In the genomic region with DNA sequence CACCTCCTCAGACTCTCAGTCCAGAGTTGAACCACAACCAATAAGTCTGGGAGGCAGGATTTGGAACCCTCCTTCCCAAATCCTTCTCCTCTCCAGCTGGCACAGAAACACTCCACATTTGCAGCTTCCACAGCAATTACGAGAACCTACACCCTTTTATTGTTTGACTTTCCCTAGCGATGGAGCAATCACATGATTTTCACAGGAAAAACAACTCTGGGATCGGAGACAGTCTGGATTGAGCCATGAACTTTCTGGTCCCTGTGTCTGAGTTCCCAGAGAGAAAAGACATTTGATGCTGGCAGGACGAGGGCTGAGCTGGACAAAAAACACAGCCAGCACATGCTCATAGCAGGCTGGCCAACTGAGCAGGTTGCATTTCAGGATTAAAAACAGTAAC, we compare ENCODE assay signal across 15 cellular contexts. TPM values are rescaled to one million over a fixed set of nuclear protein-coding genes. Genes with fewer than 3 reads are reported as not detected.
DNase-seq lines count a peak whose midpoint lies in the region; ATAC-seq, FAIRE-seq and TF ChIP-seq lines count a peak whose summit lies in the region.
"Had no signal": no experiment of that assay in that cellular context is flagged by ENCODE, and none has a peak within 500 bp of the region (broad histone marks: within the 10 kb centered on the region; RNA-seq: fewer than 3 reads in every experiment).

No MANE protein-coding gene starts in this region.

- CTCF ChIA-PET in H1 (lab: Charles Lee; ENCODE audit: partially characterized antibody) = interaction anchor here (0.6 to 12.9 kb wide), 17 partner anchors 9 to 285 kb away, joined by 3 to 426 read pairs (median 4); a partner anchor contains a TSS
- CTCF ChIA-PET in Caco-2 (lab: Charles Lee) = interaction anchor here (0.6 kb wide), 1 partner anchor 11 kb away, joined by 3 read pairs; no protein-coding TSS in a partner anchor

- POLR2A ChIA-PET in H1 (lab: Charles Lee; ENCODE audit: partially characterized antibody) = interaction anchor here (0.8 to 1.9 kb wide), 5 partner anchors 179 to 230 kb away, joined by 3 to 5 read pairs (median 4); no protein-coding TSS in a partner anchor
- POLR2A ChIA-PET in Caco-2 (lab: Charles Lee) = no interaction called here

- H3K36me3 Mint-ChIP-seq in Caco-2 (ENCODE audit: insufficient read depth, unreplicated experiment) (no peaks in the 10 kb centered on the region), H9 (ENCODE audit: insufficient read depth in 1 of 3, low read depth in 3 of 3) (peaks cover 0 to under 1% (median 0%) of the 10 kb centered on the region in 3 experiments; a peak in 1 of 7 replicates)
- H3K36me3 Mint-ChIP-seq: activated CD8-positive, alpha-beta memory T cell treated with anti-CD3 and anti-CD28 coated beads, Interleukin-2, amount 10 ng/mL, durations not matched to agents 7 days and 5 days; CD4-positive, alpha-beta memory T cell had no signal

- DNase-seq in NCI-H446 (lab: John Stamatoyannopoulos, UW) = peak; percentile 19 to 76
- no peak for DNase-seq in H1 (ENCODE audit: low read depth in 1 of 2, low spot score in 2 of 2)
- no peak for DNase-seq in lung (ENCODE audit: low spot score)
- no peak for DNase-seq in spleen
- DNase-seq in Caco-2 = no peak
- DNase-seq in H9 = no peak
- DNase-seq in kidney tubule cell (ENCODE audit: low spot score) = no peak
- DNase-seq: activated CD8-positive, alpha-beta memory T cell treated with anti-CD3 and anti-CD28 coated beads, Interleukin-2, amount 10 ng/mL, durations not matched to agents 7 days and 5 days; activated naive CD4-positive, alpha-beta T cell treated with Interleukin-2 at 50 U/mL for 16 hours; CD4-positive, alpha-beta memory T cell; HFFc6 had no signal

- H2BK120ac ChIP-seq in H1 (replicated peaks; ENCODE audit: low read depth, low read length) (no peak overlapping the region), H9 (ENCODE audit: low read depth, low read length, poor library complexity, severe bottlenecking) (no peak overlapping the region)

- H2BK20ac ChIP-seq in H1 (ENCODE audit: low read length) (no peak overlapping the region), H9 (ENCODE audit: low read depth, low read length, poor library complexity, severe bottlenecking) (no peak overlapping the region)

- no peak overlapping the region for H4K5ac ChIP-seq in H1 (ENCODE audit: insufficient read length, low read depth, low read length)
- H4K5ac ChIP-seq in H9 (ENCODE audit: insufficient read length, low read depth, low read length) = no peak overlapping the region

- H2BK15ac ChIP-seq in H1 (ENCODE audit: low read length) (no peak overlapping the region), H9 (ENCODE audit: low read depth, low read length) (no peak overlapping the region)

- H4K20me1 ChIP-seq in H1 (replicated peaks in 1 of 2; ENCODE audit: control insufficient read depth in 1 of 2, insufficient read depth in 2 of 2, low read length in 2 of 2) (no peaks in the 10 kb centered on the region), H9 (ENCODE audit: control insufficient read depth, insufficient read depth, insufficient read length) (no peaks in the 10 kb centered on the region)

- no peak overlapping the region for H2AK5ac ChIP-seq in H1 (ENCODE audit: low read depth, low read length)
- no peak overlapping the region for H2AK5ac ChIP-seq in H9 (ENCODE audit: insufficient read length, low read length)

- no peak for TF ChIP-seq EP300 in H1 (IDR thresholded peaks at IDR 0.05; ENCODE audit: borderline replicate concordance in 1 of 2, low read depth in 2 of 2, low read length in 2 of 2)

- no peak for TF ChIP-seq RAD21 in H1 (IDR thresholded peaks at IDR 0.05 in 1 of 2, conservative IDR thresholded peaks at IDR 0.05 in 1 of 2; ENCODE audit: low read depth in 2 of 2, low read length in 2 of 2)

- H3K4me3 ChIP-seq in H1 (ENCODE audit: extremely low read depth in 1 of 4, insufficient read depth in 2 of 4, low read depth in 3 of 4, low read length in 4 of 4) (no peak overlapping the region), lung (no peak overlapping the region), spleen (no peak overlapping the region), Caco-2 (ENCODE audit: low read depth, low read length) (no peak overlapping the region)
- H3K4me3 ChIP-seq: SK-N-MC had no signal

- H3K4me1 ChIP-seq in H1 (replicated peaks in 1 of 4; ENCODE audit: control insufficient read depth in 3 of 4, insufficient read depth in 4 of 4, low read length in 3 of 4) = peaks cover 0 to 10% (median 7%) of the 10 kb centered on the region in 4 experiments; a peak in 4 of 7 replicates
- peaks cover 0 to 3% of the 10 kb centered on the region in 2 donors for H3K4me1 ChIP-seq in lung (ENCODE audit: control insufficient read depth in 2 of 2, insufficient read depth in 2 of 2, low read length in 2 of 2)
- H3K4me1 ChIP-seq in spleen = peaks cover 6 to 35% (median 20%) of the 10 kb centered on the region in 6 donors
- peaks cover 15% of the 10 kb centered on the region for H3K4me1 ChIP-seq in Caco-2
- H3K4me1 ChIP-seq in H9 (ENCODE audit: insufficient read depth, low read length) = peaks cover 5% of the 10 kb centered on the region; the same call in 1 of the 2 replicates

- H3K79me1 ChIP-seq in H1 (ENCODE audit: low read depth, low read length) (no peaks in the 10 kb centered on the region), H9 (ENCODE audit: insufficient read depth, low read depth, low read length, poor library complexity, severe bottlenecking) (no peaks in the 10 kb centered on the region)

- H3K27me3 ChIP-seq in H1 (replicated peaks in 1 of 4; ENCODE audit: control insufficient read depth in 3 of 4, extremely low read depth in 1 of 4, insufficient read depth in 3 of 4, low read length in 3 of 4) (no peaks in the 10 kb centered on the region; a peak in 1 of 7 replicates), lung (ENCODE audit: control insufficient read depth, insufficient read depth) (no peaks in the 10 kb centered on the region), spleen (replicated peaks in 1 of 7) (peaks cover 0 to 21% (median 0%) of the 10 kb centered on the region in 7 donors), Caco-2 (replicated peaks; ENCODE audit: control insufficient read depth, insufficient read depth, low read length) (no peaks in the 10 kb centered on the region), H9 (ENCODE audit: insufficient read depth, low read length) (no peaks in the 10 kb centered on the region)

- 79% methylated on average over 4 of the region's 4 CpGs; no CpG with 5 or more reads in 1 of the 2 experiments for WGBS in H1 (ENCODE audit: extremely low coverage in 1 of 2, insufficient coverage in 1 of 2, insufficient read length in 1 of 2, insufficient replicate concordance in 2 of 2, low coverage in 1 of 2, low lambda C conversion rate in 2 of 2, missing lambda C conversion rate in 1 of 2), 2 experiments
- 33 to 69% methylated on average over 4 of the region's 4 CpGs for WGBS in lung, 2 donors
- WGBS in spleen, 5 donors = 47 to 78% (median 60%) methylated on average over 4 of the region's 4 CpGs
- WGBS in H9 (ENCODE audit: extremely low coverage, insufficient read length, low lambda C conversion rate) = no CpG with 5 or more reads among the region's 4 CpGs

- H3K23me2 ChIP-seq in H1 (ENCODE audit: low read depth, low read length) = no peaks in the 10 kb centered on the region
- H3K23me2 ChIP-seq in H9 (ENCODE audit: insufficient read length, low read depth, low read length, poor library complexity, severe bottlenecking) = no peaks in the 10 kb centered on the region

- H3K23ac ChIP-seq in H1 (ENCODE audit: insufficient read length) (no peak overlapping the region), H9 (ENCODE audit: insufficient read length, low read depth, low read length) (no peak overlapping the region)

- H3K4me2 ChIP-seq in H1 (ENCODE audit: insufficient read depth in 1 of 2, low read depth in 2 of 2, low read length in 2 of 2) (no peak overlapping the region), H9 (ENCODE audit: insufficient read depth, insufficient read length, low read length) (no peak overlapping the region)

- H4K91ac ChIP-seq in H1 (replicated peaks; ENCODE audit: insufficient read length, low read length) (no peak overlapping the region), H9 (ENCODE audit: insufficient read length, low read depth, low read length) (no peak overlapping the region)

- no peaks in the 10 kb centered on the region for H3K4me1 Mint-ChIP-seq in Caco-2 (ENCODE audit: low read depth, unreplicated experiment)
- peaks cover 29 to 30% of the 10 kb centered on the region in 2 experiments for H3K4me1 Mint-ChIP-seq in H9

- H3K79me2 ChIP-seq in H1 (ENCODE audit: control insufficient read depth in 1 of 2, insufficient read depth in 2 of 2, low read length in 2 of 2) = no peaks in the 10 kb centered on the region
- no peaks in the 10 kb centered on the region for H3K79me2 ChIP-seq in H9 (ENCODE audit: insufficient read depth, low read length)

- TF ChIP-seq POLR2A in H1 (IDR thresholded peaks at IDR 0.05; ENCODE audit: control extremely low read depth in 1 of 2, low read depth in 2 of 2, low read length in 2 of 2) = no peak
- TF ChIP-seq POLR2A in spleen (IDR thresholded peaks at IDR 0.05) = no peak

- H4K8ac ChIP-seq in H1 (ENCODE audit: extremely low read depth, insufficient read depth, low read length) (no peak overlapping the region), H9 (replicated peaks; ENCODE audit: insufficient read length, low read depth, low read length) (no peak overlapping the region)

- FAIRE-seq in H1 (lab: Jason Lieb, UNC) = no peak
- FAIRE-seq: bronchial epithelial cell had no signal

- H2BK5ac ChIP-seq in H1 (ENCODE audit: low read depth, low read length) = no peak overlapping the region
- H2BK5ac ChIP-seq in H9 (ENCODE audit: insufficient read length, low read length) = no peak overlapping the region

- H3K18ac ChIP-seq in H1 (ENCODE audit: extremely low read depth, low read length) = no peak overlapping the region
- no peak overlapping the region for H3K18ac ChIP-seq in H9 (ENCODE audit: insufficient read length, low read depth, low read length)

- H3K27me3 Mint-ChIP-seq in Caco-2 (ENCODE audit: insufficient read depth, unreplicated experiment) = no peaks in the 10 kb centered on the region
- H3K27me3 Mint-ChIP-seq in H9 (ENCODE audit: low read depth) = peaks cover 4% of the 10 kb centered on the region; the same call in 1 of the 2 replicates

- intact Hi-C loops in spleen (cut with DNase I; ENCODE audit: low total_unique reads) (no loop called here), Caco-2 (cut with micrococcal nuclease; ENCODE audit: unreplicated experiment) (no loop called here)

- ATAC-seq in lung (ENCODE audit: insufficient read depth, low FRiP score) (peak; percentile 12), HG03045 (IDR thresholded peaks at IDR 0.05; ENCODE audit: unreplicated experiment) (no peak)
- ATAC-seq: activated CD8-positive, alpha-beta memory T cell treated with anti-CD3 and anti-CD28 coated beads, Interleukin-2, amount 10 ng/mL, durations not matched to agents 7 days and 5 days had no signal

- BruUV-seq in Caco-2 (replicated peaks; lab: Mats Ljungman, UMichigan) = no TSS peak

- H3K9me3 ChIP-seq in H1 (ENCODE audit: insufficient read depth in 2 of 2, low read depth in 1 of 2, low read length in 1 of 2) (no peaks in the 10 kb centered on the region), lung (ENCODE audit: control insufficient read depth in 2 of 2, insufficient read depth in 1 of 2, low read length in 1 of 2) (no peaks in the 10 kb centered on the region), spleen (no peaks in the 10 kb centered on the region), Caco-2 (no peaks in the 10 kb centered on the region), H9 (ENCODE audit: control insufficient read depth, low read depth, low read length) (no peaks in the 10 kb centered on the region)

- no peak overlapping the region for H3K27ac Mint-ChIP-seq in Caco-2 (ENCODE audit: unreplicated experiment)
- H3K27ac Mint-ChIP-seq in H9 = no peak overlapping the region
- H3K27ac Mint-ChIP-seq: activated CD8-positive, alpha-beta memory T cell treated with anti-CD3 and anti-CD28 coated beads, Interleukin-2, amount 10 ng/mL, durations not matched to agents 7 days and 5 days; CD4-positive, alpha-beta memory T cell; HFFc6 had no signal

- no peak overlapping the region for H3K27ac ChIP-seq in H1 (ENCODE audit: low read depth, low read length)
- no peak overlapping the region for H3K27ac ChIP-seq in lung (ENCODE audit: low read depth in 1 of 2, low read length in 1 of 2)
- peak overlapping the region in 6 of 8 donors; percentile 11 to 62 (median 52) for H3K27ac ChIP-seq in spleen
- H3K27ac ChIP-seq in H9 (ENCODE audit: insufficient read length, low read depth, low read length) = no peak overlapping the region
- H3K27ac ChIP-seq: epithelial cell of prostate, SK-N-MC had no signal

- H3K4ac ChIP-seq in H1 (replicated peaks; ENCODE audit: insufficient read length, low read depth, low read length) (no peak overlapping the region), H9 (ENCODE audit: low read depth, low read length) (no peak overlapping the region)

- no peak overlapping the region for H3T11ph ChIP-seq in H9 (ENCODE audit: low read length)

- H3K14ac ChIP-seq in H1 (ENCODE audit: insufficient read length) (no peak overlapping the region), H9 (ENCODE audit: insufficient read depth, low read length) (no peak overlapping the region)

- H3K9me3 Mint-ChIP-seq in Caco-2 (ENCODE audit: unreplicated experiment) (no peaks in the 10 kb centered on the region), H9 (peaks cover 3 to 4% of the 10 kb centered on the region in 2 experiments)
- H3K9me3 Mint-ChIP-seq: CD4-positive, alpha-beta memory T cell; HFFc6 had no signal

- H2AFZ ChIP-seq in H1 (ENCODE audit: low read length) = peak overlapping the region; percentile 67
- no peak overlapping the region for H2AFZ ChIP-seq in H9 (ENCODE audit: low read length)

- H3K36me3 ChIP-seq in H1 (ENCODE audit: control insufficient read depth in 2 of 4, insufficient read depth in 4 of 4, low read length in 3 of 4) (no peaks in the 10 kb centered on the region), lung (ENCODE audit: control insufficient read depth in 2 of 2, insufficient read depth in 2 of 2, low read length in 2 of 2) (no peaks in the 10 kb centered on the region), spleen (no peaks in the 10 kb centered on the region), Caco-2 (ENCODE audit: control insufficient read depth, insufficient read depth, low read length) (no peaks in the 10 kb centered on the region)

- H3K4me3 Mint-ChIP-seq in Caco-2 (ENCODE audit: unreplicated experiment) = no peak overlapping the region
- no peak overlapping the region; a peak in 1 of 5 replicates for H3K4me3 Mint-ChIP-seq in H9
- H3K4me3 Mint-ChIP-seq: activated CD8-positive, alpha-beta memory T cell treated with anti-CD3 and anti-CD28 coated beads, Interleukin-2, amount 10 ng/mL, durations not matched to agents 7 days and 5 days; CD4-positive, alpha-beta memory T cell; HFFc6 had no signal

- H3K9ac ChIP-seq in H1 (replicated peaks in 1 of 4; ENCODE audit: extremely low read depth in 1 of 4, low read depth in 3 of 4, low read length in 3 of 4) (no peak overlapping the region; a peak in 1 of 7 replicates), H9 (ENCODE audit: extremely low read depth, insufficient read length, low read length) (no peak overlapping the region)

- no peak overlapping the region for H3K56ac ChIP-seq in H1 (replicated peaks; ENCODE audit: insufficient read length, low read depth, low read length)
- no peak overlapping the region for H3K56ac ChIP-seq in H9 (ENCODE audit: insufficient read length, low read depth, low read length)

- H2BK12ac ChIP-seq in H1 (ENCODE audit: low read depth, low read length) = no peak overlapping the region
- H2BK12ac ChIP-seq in H9 (ENCODE audit: insufficient read length, low read depth, low read length) = no peak overlapping the region

- no peak for TF ChIP-seq CTCF in H1 (IDR thresholded peaks at IDR 0.05; ENCODE audit: control extremely low read depth in 1 of 3, insufficient read depth in 1 of 3, low read depth in 1 of 3, low read length in 3 of 3)
- no peak for TF ChIP-seq CTCF in lung (IDR thresholded peaks at IDR 0.05; ENCODE audit: control extremely low read depth, extremely low read depth)
- no peak for TF ChIP-seq CTCF in spleen (IDR thresholded peaks at IDR 0.05 in 8 of 11, conservative IDR thresholded peaks at IDR 0.05 in 3 of 11)
- TF ChIP-seq CTCF in Caco-2 (IDR thresholded peaks at IDR 0.05; ENCODE audit: insufficient read depth in 1 of 2, low read depth in 1 of 2, low read length in 1 of 2, severe bottlenecking in 1 of 2, unreplicated experiment in 1 of 2) = no peak
- no peak for TF ChIP-seq CTCF in H9 (conservative IDR thresholded peaks at IDR 0.05)

RNA-seq across cellular contexts. Expression of a gene that starts 49.0 kb away (rescaled TPM):
- 50.0 TPM in 2 replicates for total RNA-seq in H1 (2021; fragmentation: NEBNext Ultra II Directional; extraction: Animal tissue kit (Norgen Biotek cat#: 25700))
- polyA plus RNA-seq in H1 (2011; rRNA removed) = 8.2 and 8.9 TPM in 2 replicates
- 9.2 TPM for polyA plus RNA-seq in H1 (2011; cell fraction: cytosol; rRNA removed)
- polyA plus RNA-seq in H1 (2011; cell fraction: nucleus; rRNA removed) = 17.7 TPM
- 7.4 to 15.0 TPM (median 10.7 TPM) in 4 replicates for polyA plus RNA-seq in H1 (2012, experiment 1 of 2)
- polyA plus RNA-seq in H1 (2012, experiment 2 of 2) = 0.85 TPM
- 12.7 TPM for polyA plus RNA-seq in H1 (2013, experiment 1 of 2)
- polyA plus RNA-seq in H1 (2013, experiment 2 of 2) = 11.8 TPM
- polyA minus RNA-seq in H1 (2011; rRNA and poly(A)+ RNA removed) = 110 and 154 TPM in 2 replicates
- 38.5 TPM for polyA minus RNA-seq in H1 (2011; cell fraction: cytosol; rRNA and poly(A)+ RNA removed)
- polyA minus RNA-seq in H1 (2011; cell fraction: nucleus; rRNA and poly(A)+ RNA removed) = 89.6 TPM
- 10 to 100 TPM; 26.4 to 27.6 TPM for total RNA-seq in lung
- polyA plus RNA-seq in lung = 1 to 10 TPM; 3.1 to 4.0 TPM
- total RNA-seq in spleen = 100 to 1,000 TPM in 6 of 7 donors, 10 to 100 TPM in 1; 84.6 to 236 (median 190) TPM
- 10 to 100 TPM in 1 of 3 donors, 1 to 10 TPM in 2; 3.5 to 13.0 (median 4.7) TPM for polyA plus RNA-seq in spleen
- 37.1 and 43.5 TPM in 2 replicates for total RNA-seq in Caco-2 (2022)
- total RNA-seq in H9 (2021) = 56.0 and 62.9 TPM in 2 replicates
- total RNA-seq: CD4-positive, alpha-beta memory T cell; HFFc6 had no signal
- polyA plus RNA-seq: CD4-positive, alpha-beta memory T cell had no signal

Comparison
In these comparisons a context has a peak if more than half of its experiments do, and no peak if none do; other contexts are left out.
1. DNase-seq: peak in NCI-H446 (2 of 2); none in H1 (0 of 2), lung (single experiment), spleen (single experiment), Caco-2 (0 of 2), H9 (single experiment) and kidney tubule cell (single experiment).
2. H3K27ac ChIP-seq: peak in spleen (6 of 8); none in H1 (single experiment), lung (0 of 2) and H9 (single experiment).